ENCODE assay signal across 14 cellular contexts in genomic region chr13:44932171-44932849, GRCh38. TPM values are rescaled to one million over a fixed set of nuclear protein-coding genes. Genes with fewer than 3 reads are reported as not detected.
DNase-seq lines count a peak whose midpoint lies in the region; ATAC-seq and TF ChIP-seq lines count a peak whose summit lies in the region.
"Had no signal": no experiment of that assay in that cellular context is flagged by ENCODE, and none has a peak within 500 bp of the region (broad histone marks: within the 10 kb centered on the region; RNA-seq: fewer than 3 reads in every experiment).

No MANE protein-coding gene starts in this region.

- DNase-seq in GM23248 (peak; percentile 49), astrocyte of the spinal cord (ENCODE audit: low read depth, low spot score) (peak; percentile 43), right cardiac atrium (no peak), smooth muscle cell (lab: John Stamatoyannopoulos, UW; ENCODE audit: unreplicated experiment) (no peak), NCI-H2029 (lab: John Stamatoyannopoulos, UW) (no peak), T-cell (no peak), NCI-H1436 (lab: John Stamatoyannopoulos, UW) (no peak)
- DNase-seq in activated CD4-positive, alpha-beta T cell treated with anti-CD3 and anti-CD28 coated beads for 36 hours, result no peak
- DNase-seq: activated CD8-positive, alpha-beta memory T cell treated with anti-CD3 and anti-CD28 coated beads for 24 hours; activated naive CD4-positive, alpha-beta T cell treated with anti-CD3 and anti-CD28 coated beads, Interleukin-2, amount 50 U/mL, for 16 hours; Kasumi-1; mucosa of descending colon had no signal

- in situ Hi-C loops in GM23248 (cut with MboI), result no loop called here
- in situ Hi-C loops in astrocyte of the spinal cord (cut with HindIII; ENCODE audit: low sequenced_read_pairs), result no loop called here

- H3K79me2 ChIP-seq in GM23248 (ENCODE audit: insufficient read depth) (no peaks in the 10 kb centered on the region), smooth muscle cell (ENCODE audit: low read depth) (no peaks in the 10 kb centered on the region)

- 39 to 41% methylated on average over 5 of the region's 5 CpGs for WGBS in GM23248 (ENCODE audit: low coverage in 1 of 2, low lambda C conversion rate in 2 of 2, missing lambda C conversion rate in 2 of 2), 2 experiments
- WGBS in right cardiac atrium, result 42% methylated on average over 5 of the region's 5 CpGs
- WGBS in smooth muscle cell (ENCODE audit: low lambda C conversion rate), result 52% methylated on average over 5 of the region's 5 CpGs

- TF ChIP-seq CTCF in astrocyte of the spinal cord (IDR thresholded peaks at IDR 0.05; ENCODE audit: low read depth, low read length), result no peak
- no peak for TF ChIP-seq CTCF in smooth muscle cell (IDR thresholded peaks at IDR 0.05; ENCODE audit: borderline replicate concordance, insufficient read depth, poor library complexity, severe bottlenecking)

- H3K27me3 ChIP-seq in GM23248 (replicated peaks; ENCODE audit: insufficient read depth), result no peaks in the 10 kb centered on the region
- H3K27me3 ChIP-seq in right cardiac atrium (ENCODE audit: control insufficient read depth, insufficient read depth), result no peaks in the 10 kb centered on the region
- H3K27me3 ChIP-seq in smooth muscle cell (ENCODE audit: low read depth), result no peaks in the 10 kb centered on the region
- H3K27me3 ChIP-seq: BLaER1 treated with 17β-estradiol and CSF1 and Interleukin-3, amounts not matched to agents 10 nM and 100 nM had no signal

- H3K4me3 Mint-ChIP-seq in activated CD4-positive, alpha-beta T cell treated with anti-CD3 and anti-CD28 coated beads for 36 hours, result no peak overlapping the region
- no peak overlapping the region for H3K4me3 Mint-ChIP-seq in T-cell
- H3K4me3 Mint-ChIP-seq: T-helper 1 cell treated with Interleukin-12 subunit alpha and Interleukin-12 subunit beta and Interleukin-4 antibody, amounts not matched to agents 30 μg/mL and 1 μg/mL, for 36 hours had no signal

- peak overlapping the region; percentile 37 for H3K9ac ChIP-seq in GM23248
- H3K9ac ChIP-seq in smooth muscle cell (ENCODE audit: low read depth), result no peak overlapping the region

- no peak overlapping the region for H3K27ac Mint-ChIP-seq in activated CD4-positive, alpha-beta T cell treated with anti-CD3 and anti-CD28 coated beads for 36 hours
- no peak overlapping the region for H3K27ac Mint-ChIP-seq in T-cell
- H3K27ac Mint-ChIP-seq: T-helper 1 cell treated with Interleukin-12 subunit alpha and Interleukin-12 subunit beta and Interleukin-4 antibody, amounts not matched to agents 30 μg/mL and 1 μg/mL, for 36 hours had no signal

- no peaks in the 10 kb centered on the region for H3K9me2 ChIP-seq in GM23248 (ENCODE audit: insufficient read depth)

- H4K20me1 ChIP-seq in GM23248 (ENCODE audit: insufficient read depth) (no peaks in the 10 kb centered on the region), smooth muscle cell (ENCODE audit: low read depth) (no peaks in the 10 kb centered on the region)
- H4K20me1 ChIP-seq: BLaER1 treated with 17β-estradiol and CSF1 and Interleukin-3, amounts not matched to agents 10 nM and 100 nM had no signal

- no peaks in the 10 kb centered on the region for H3K9me3 Mint-ChIP-seq in activated CD4-positive, alpha-beta T cell treated with anti-CD3 and anti-CD28 coated beads for 36 hours (ENCODE audit: low read depth)
- no peaks in the 10 kb centered on the region for H3K9me3 Mint-ChIP-seq in T-cell
- H3K9me3 Mint-ChIP-seq: T-helper 1 cell treated with Interleukin-12 subunit alpha and Interleukin-12 subunit beta and Interleukin-4 antibody, amounts not matched to agents 30 μg/mL and 1 μg/mL, for 36 hours had no signal

- H2AFZ ChIP-seq in GM23248, result peak overlapping the region; percentile 74
- H2AFZ ChIP-seq in smooth muscle cell (ENCODE audit: low read depth), result no peak overlapping the region

- ATAC-seq in right cardiac atrium (peak; percentile 52 to 70), T-cell (replicated peaks in 1 of 4) (no peak)
- no peak for ATAC-seq in activated CD4-positive, alpha-beta T cell treated with anti-CD3 and anti-CD28 coated beads for 36 hours

- H3K9me3 ChIP-seq in GM23248 (ENCODE audit: low read depth) (no peaks in the 10 kb centered on the region), right cardiac atrium (ENCODE audit: control insufficient read depth, low read length) (no peaks in the 10 kb centered on the region), smooth muscle cell (replicated peaks; ENCODE audit: low read depth) (no peaks in the 10 kb centered on the region)
- H3K9me3 ChIP-seq: BLaER1 treated with 17β-estradiol and CSF1 and Interleukin-3, amounts not matched to agents 10 nM and 100 nM; mucosa of descending colon had no signal

- no peaks in the 10 kb centered on the region for H3K36me3 Mint-ChIP-seq in activated CD4-positive, alpha-beta T cell treated with anti-CD3 and anti-CD28 coated beads for 36 hours (ENCODE audit: low read depth)
- no peaks in the 10 kb centered on the region for H3K36me3 Mint-ChIP-seq in T-cell

- H3F3A ChIP-seq in GM23248 (ENCODE audit: insufficient read depth) (peaks cover 35% of the 10 kb centered on the region), smooth muscle cell (ENCODE audit: low read depth) (peaks cover 4% of the 10 kb centered on the region)

- peaks cover 2% of the 10 kb centered on the region for H3K27me3 Mint-ChIP-seq in activated CD4-positive, alpha-beta T cell treated with anti-CD3 and anti-CD28 coated beads for 36 hours
- H3K27me3 Mint-ChIP-seq in T-cell, result peaks cover 8 to 10% of the 10 kb centered on the region in 2 donors

- H3K4me2 ChIP-seq in GM23248 (ENCODE audit: unreplicated experiment) (peak overlapping the region; percentile 59), smooth muscle cell (peak overlapping the region; percentile 26)

- POLR2A ChIA-PET in activated CD4-positive, alpha-beta T cell treated with anti-CD3 and anti-CD28 coated beads for 36 hours (lab: Charles Lee), result no interaction called here
- POLR2A ChIA-PET in T-cell (lab: Charles Lee), result no interaction called here

- H3K4me1 ChIP-seq in GM23248 (ENCODE audit: insufficient read depth) (peaks cover 47% of the 10 kb centered on the region), right cardiac atrium (ENCODE audit: control insufficient read depth, insufficient read depth, low read length) (peaks cover 6% of the 10 kb centered on the region), smooth muscle cell (ENCODE audit: low read depth) (peaks cover 3% of the 10 kb centered on the region)

- H3K4me1 Mint-ChIP-seq in activated CD4-positive, alpha-beta T cell treated with anti-CD3 and anti-CD28 coated beads for 36 hours, result peaks cover 4% of the 10 kb centered on the region
- H3K4me1 Mint-ChIP-seq in T-cell, result no peaks in the 10 kb centered on the region

- H3K27ac ChIP-seq in GM23248 (peak overlapping the region; percentile 64), right cardiac atrium (ENCODE audit: low read length) (peak overlapping the region; percentile 84), smooth muscle cell (ENCODE audit: low read depth) (peak overlapping the region; percentile 44)

- H3K36me3 ChIP-seq in GM23248 (ENCODE audit: low read depth) (no peaks in the 10 kb centered on the region), smooth muscle cell (ENCODE audit: low read depth) (no peaks in the 10 kb centered on the region)
- H3K36me3 ChIP-seq: BLaER1 treated with 17β-estradiol and CSF1 and Interleukin-3, amounts not matched to agents 10 nM and 100 nM had no signal

- peak overlapping the region; percentile 4; the same call in 1 of the 2 replicates for H3K4me3 ChIP-seq in GM23248
- H3K4me3 ChIP-seq in astrocyte of the spinal cord (ENCODE audit: low read depth, low read length), result no peak overlapping the region
- no peak overlapping the region for H3K4me3 ChIP-seq in right cardiac atrium (ENCODE audit: low read length)
- H3K4me3 ChIP-seq in smooth muscle cell, result no peak overlapping the region
- H3K4me3 ChIP-seq: BLaER1 treated with 17β-estradiol and CSF1 and Interleukin-3, amounts not matched to agents 10 nM and 100 nM; mucosa of descending colon had no signal

- CTCF ChIA-PET in activated CD4-positive, alpha-beta T cell treated with anti-CD3 and anti-CD28 coated beads for 36 hours (lab: Charles Lee), result interaction anchor here (1.7 kb wide), 1 partner anchor 41 kb away, joined by 4 read pairs; no protein-coding TSS in a partner anchor
- CTCF ChIA-PET in T-cell (lab: Charles Lee), result interaction anchor here in 1 of 2 donors (0.6 kb wide), 1 partner anchor 141 kb away, joined by 3 read pairs; no protein-coding TSS in a partner anchor

- intact Hi-C loops in right cardiac atrium (cut with DNase I), result no loop called here
- intact Hi-C loops in activated CD4-positive, alpha-beta T cell treated with anti-CD3 and anti-CD28 coated beads for 36 hours (cut with DNase I, micrococcal nuclease), result no loop called here

RNA-seq across cellular contexts. Expression of gene NUFIP1, which starts 57.0 kb away (rescaled TPM):
- 1.0 and 1.3 TPM in 2 replicates for total RNA-seq in GM23248 (2014; rRNA removed; shearing (Covaris generic))
- polyA plus RNA-seq in GM23248 (2016; fragmentation: Nextera tagmentation; extraction: Ambion mirVana) (5.5 TPM in 2 replicates), right cardiac atrium (2.1 TPM), smooth muscle cell (4.5 and 5.2 TPM in 2 replicates)
- total RNA-seq in right cardiac atrium (1 to 10 TPM; 3.2 to 4.6 (median 3.6) TPM), smooth muscle cell (3.8 and 4.2 TPM in 2 replicates), T-cell (1 to 10 TPM; 3.1 to 4.9 (median 4.0) TPM)
- total RNA-seq in activated CD4-positive, alpha-beta T cell treated with anti-CD3 and anti-CD28 coated beads for 36 hours, result 10 to 100 TPM; 10.1 to 13.6 TPM

RNA-seq across cellular contexts. Expression of gene GPALPP1, which starts 57.0 kb away (rescaled TPM):
- 22.8 and 29.2 TPM in 2 replicates for total RNA-seq in GM23248 (2014; rRNA removed; shearing (Covaris generic))
- polyA plus RNA-seq in GM23248 (2016; fragmentation: Nextera tagmentation; extraction: Ambion mirVana) (18.5 and 21.2 TPM in 2 replicates), right cardiac atrium (8.2 TPM), smooth muscle cell (11.1 and 13.7 TPM in 2 replicates)
- total RNA-seq in right cardiac atrium (10 to 100 TPM; 13.9 to 18.4 (median 16.3) TPM), smooth muscle cell (23.1 and 28.4 TPM in 2 replicates), T-cell (10 to 100 TPM; 28.0 to 37.8 (median 31.7) TPM)
- total RNA-seq in activated CD4-positive, alpha-beta T cell treated with anti-CD3 and anti-CD28 coated beads for 36 hours, result 10 to 100 TPM; 31.8 to 40.5 TPM

Comparison
In these comparisons a context has a peak if more than half of its experiments do, and no peak if none do; other contexts are left out.
1. DNase-seq: peak in GM23248 (single experiment) and astrocyte of the spinal cord (single experiment); none in right cardiac atrium (0 of 3), smooth muscle cell (single experiment), NCI-H2029 (single experiment), activated CD4-positive, alpha-beta T cell treated with anti-CD3 and anti-CD28 coated beads for 36 hours (single experiment), T-cell (0 of 34) and NCI-H1436 (single experiment).
2. ATAC-seq: peak in right cardiac atrium (2 of 2); none in activated CD4-positive, alpha-beta T cell treated with anti-CD3 and anti-CD28 coated beads for 36 hours (single experiment) and T-cell (0 of 4).
3. Peak in every context shown above with its lines, with median percentiles within 50 percentile points of each other: H3K27ac ChIP-seq.